ENCODE assay signal across 10 cellular contexts in genomic region chr3:187006884-187007630, GRCh38.
DNase-seq lines count a peak whose midpoint lies in the region; ATAC-seq and TF ChIP-seq lines count a peak whose summit lies in the region.
"Had no signal": no experiment of that assay in that cellular context is flagged by ENCODE, and none has a peak within 500 bp of the region (broad histone marks: within the 10 kb centered on the region; RNA-seq: fewer than 3 reads in every experiment).

No MANE protein-coding gene starts in this region.

- peaks cover 72% of the 10 kb centered on the region for H3K4me1 Mint-ChIP-seq in activated naive CD4-positive, alpha-beta T cell treated with anti-CD3 and anti-CD28 coated beads, Interleukin-2, amount 10 ng/mL, durations not matched to agents 7 days and 5 days
- H3K4me1 Mint-ChIP-seq in central memory CD8-positive, alpha-beta T cell: peaks cover 63% of the 10 kb centered on the region
- H3K4me1 Mint-ChIP-seq in WTC11: peaks cover 36% of the 10 kb centered on the region

- peaks cover 23% of the 10 kb centered on the region for H3K9me3 Mint-ChIP-seq in activated naive CD4-positive, alpha-beta T cell treated with anti-CD3 and anti-CD28 coated beads, Interleukin-2, amount 10 ng/mL, durations not matched to agents 7 days and 5 days
- peaks cover 8% of the 10 kb centered on the region for H3K9me3 Mint-ChIP-seq in central memory CD8-positive, alpha-beta T cell
- peaks cover 3% of the 10 kb centered on the region; the same call in 1 of the 2 replicates for H3K9me3 Mint-ChIP-seq in WTC11

- CTCF ChIA-PET in activated naive CD4-positive, alpha-beta T cell treated with anti-CD3 and anti-CD28 coated beads, Interleukin-2, amount 10 ng/mL, durations not matched to agents 7 days and 5 days (lab: Charles Lee): interaction anchor here (1.3 to 1.4 kb wide), 2 partner anchors 19 to 158 kb away, joined by 3 to 4 read pairs; no protein-coding TSS in a partner anchor
- CTCF ChIA-PET in WTC11 (lab: Charles Lee): interaction anchor here (0.6 kb wide), 1 partner anchor 48 kb away, joined by 3 read pairs; no protein-coding TSS in a partner anchor

- peak; percentile 62 for ATAC-seq in central memory CD8-positive, alpha-beta T cell (replicated peaks; ENCODE audit: extremely low read depth, poor library complexity, severe bottlenecking)
- ATAC-seq in WTC11 (no peak), HG03045 (IDR thresholded peaks at IDR 0.05; ENCODE audit: unreplicated experiment) (no peak)

- POLR2A ChIA-PET in WTC11 (lab: Charles Lee): no interaction called here

- no peaks in the 10 kb centered on the region for H3K27me3 Mint-ChIP-seq in activated naive CD4-positive, alpha-beta T cell treated with anti-CD3 and anti-CD28 coated beads, Interleukin-2, amount 10 ng/mL, durations not matched to agents 7 days and 5 days
- no peaks in the 10 kb centered on the region for H3K27me3 Mint-ChIP-seq in central memory CD8-positive, alpha-beta T cell
- no peaks in the 10 kb centered on the region for H3K27me3 Mint-ChIP-seq in WTC11 (ENCODE audit: low read depth)

- peaks cover 66% of the 10 kb centered on the region for H3K36me3 Mint-ChIP-seq in activated naive CD4-positive, alpha-beta T cell treated with anti-CD3 and anti-CD28 coated beads, Interleukin-2, amount 10 ng/mL, durations not matched to agents 7 days and 5 days
- peaks cover 13% of the 10 kb centered on the region for H3K36me3 Mint-ChIP-seq in central memory CD8-positive, alpha-beta T cell (ENCODE audit: insufficient read depth)
- peaks cover 41% of the 10 kb centered on the region for H3K36me3 Mint-ChIP-seq in WTC11

- no peak for TF ChIP-seq CTCF in WTC11 (IDR thresholded peaks at IDR 0.05)

- no peak for DNase-seq in activated naive CD4-positive, alpha-beta T cell treated with anti-CD3 and anti-CD28 coated beads, Interleukin-2, amount 10 ng/mL, durations not matched to agents 7 days and 5 days
- no peak for DNase-seq in activated naive CD4-positive, alpha-beta T cell treated with Interleukin-2 at 50 U/mL for 16 hours
- DNase-seq in SKM-1 treated with dmso at 0.1 percent for 144 hours (lab: John Stamatoyannopoulos, UW; ENCODE audit: unreplicated experiment) (peak; percentile 43), WTC11 (ENCODE audit: low spot score) (no peak), NCI-H510A (lab: John Stamatoyannopoulos, UW) (no peak)
- DNase-seq in central memory CD8-positive, alpha-beta T cell (ENCODE audit: low spot score in 2 of 2): no peak
- DNase-seq in stimulated activated CD4-positive, alpha-beta T cell treated with anti-CD3 and anti-CD28 coated beads, Interleukin-12 subunit alpha, Interleukin-12 subunit beta, amount 100 ng/mL, for 4 hours: no peak
- DNase-seq: NCI-H446, T1000 had no signal

- H3K27ac Mint-ChIP-seq in activated naive CD4-positive, alpha-beta T cell treated with anti-CD3 and anti-CD28 coated beads, Interleukin-2, amount 10 ng/mL, durations not matched to agents 7 days and 5 days: peak overlapping the region; percentile 90
- H3K27ac Mint-ChIP-seq in central memory CD8-positive, alpha-beta T cell (ENCODE audit: low read depth): peak overlapping the region; percentile 81
- H3K27ac Mint-ChIP-seq in WTC11: no peak overlapping the region; the same call in 1 of the 2 replicates

- H3K4me3 Mint-ChIP-seq in activated naive CD4-positive, alpha-beta T cell treated with anti-CD3 and anti-CD28 coated beads, Interleukin-2, amount 10 ng/mL, durations not matched to agents 7 days and 5 days: peak overlapping the region; percentile 16
- peak overlapping the region; percentile 21 for H3K4me3 Mint-ChIP-seq in central memory CD8-positive, alpha-beta T cell
- H3K4me3 Mint-ChIP-seq in WTC11: no peak overlapping the region

TF ChIP-seq in WTC11, 78 proteins besides CTCF, POLR2A, EP300 and RAD21:
- TF ChIP-seq ZNF532 (CRISPR knock-in tag; IDR thresholded peaks at IDR 0.05; ENCODE audit: borderline replicate concordance): no peak
- TF ChIP-seq ZBTB21 (CRISPR knock-in tag; IDR thresholded peaks at IDR 0.05; ENCODE audit: borderline replicate concordance): no peak
- no peak for TF ChIP-seq E2F4 (CRISPR knock-in tag; IDR thresholded peaks at IDR 0.05; ENCODE audit: borderline replicate concordance, low read depth)
- TF ChIP-seq FOXP1 (CRISPR knock-in tag; IDR thresholded peaks at IDR 0.05; ENCODE audit: borderline replicate concordance): no peak
- no peak for TF ChIP-seq NFATC4 (CRISPR knock-in tag; IDR thresholded peaks at IDR 0.05)
